17 cellular contexts compared by ENCODE assay signal in genomic region chr3:53149006-53149690, GRCh38. TPM values are rescaled to one million over a fixed set of nuclear protein-coding genes. Genes with fewer than 3 reads are reported as not detected.
DNase-seq lines count a peak whose midpoint lies in the region; ATAC-seq, FAIRE-seq and TF ChIP-seq lines count a peak whose summit lies in the region.
"Had no signal": no experiment of that assay in that cellular context is flagged by ENCODE, and none has a peak within 500 bp of the region (broad histone marks: within the 10 kb centered on the region; RNA-seq: fewer than 3 reads in every experiment).

No MANE protein-coding gene starts in this region.

- no peak for TF ChIP-seq EP300 in H1 (IDR thresholded peaks at IDR 0.05; ENCODE audit: borderline replicate concordance in 1 of 2, low read depth in 2 of 2, low read length in 2 of 2)

- H3K9me3 ChIP-seq in PC-3 (ENCODE audit: low read length) (no peaks in the 10 kb centered on the region), H1 (ENCODE audit: insufficient read depth in 2 of 2, low read depth in 1 of 2, low read length in 1 of 2) (no peaks in the 10 kb centered on the region), neuronal stem cell (replicated peaks in 1 of 2; ENCODE audit: control insufficient read depth in 2 of 2, insufficient read depth in 1 of 2, low read depth in 1 of 2, low read length in 2 of 2) (no peaks in the 10 kb centered on the region)
- H3K9me3 ChIP-seq: BE2C, Caco-2 had no signal

- CTCF ChIA-PET in PC-3 (lab: Charles Lee) (no interaction called here), H1 (lab: Charles Lee; ENCODE audit: partially characterized antibody) (interaction anchor here (0.6 to 1.8 kb wide), 6 partner anchors 9 to 104 kb away, joined by 3 to 5 read pairs (median 4); no protein-coding TSS in a partner anchor)

- no peaks in the 10 kb centered on the region for H3K9me2 ChIP-seq in PC-3 (replicated peaks; ENCODE audit: low read length)

- TF ChIP-seq RAD21 in H1 (IDR thresholded peaks at IDR 0.05 in 1 of 2, conservative IDR thresholded peaks at IDR 0.05 in 1 of 2; ENCODE audit: low read depth in 2 of 2, low read length in 2 of 2): no peak

- H3K36me3 ChIP-seq in PC-3 (ENCODE audit: low read depth, low read length) (no peaks in the 10 kb centered on the region), H1 (ENCODE audit: control insufficient read depth in 2 of 4, insufficient read depth in 4 of 4, low read length in 3 of 4) (no peaks in the 10 kb centered on the region), neuronal stem cell (replicated peaks in 1 of 2; ENCODE audit: control insufficient read depth in 2 of 2, insufficient read depth in 2 of 2, low read length in 2 of 2) (no peaks in the 10 kb centered on the region), brain microvascular endothelial cell (replicated peaks) (no peaks in the 10 kb centered on the region)
- H3K36me3 ChIP-seq: BE2C had no signal

- intact Hi-C loops in PC-3 (cut with micrococcal nuclease): no loop called here

- in situ Hi-C loops in brain microvascular endothelial cell (cut with HindIII; ENCODE audit: low pct_ligation_motif_present, low sequenced_read_pairs): no loop called here

- H4K20me1 ChIP-seq in PC-3 (ENCODE audit: low read length) (no peaks in the 10 kb centered on the region), H1 (replicated peaks in 1 of 2; ENCODE audit: control insufficient read depth in 1 of 2, insufficient read depth in 2 of 2, low read length in 2 of 2) (no peaks in the 10 kb centered on the region)

- H2BK5ac ChIP-seq in H1 (ENCODE audit: low read depth, low read length) (peak overlapping the region; percentile 68), neuronal stem cell (ENCODE audit: low read length) (peak overlapping the region; percentile 1)

- POLR2A ChIA-PET in PC-3 (lab: Charles Lee; ENCODE audit: unreplicated experiment): interaction anchor here (0.7 kb wide), 1 partner anchor 11 kb away, joined by 3 read pairs; no protein-coding TSS in a partner anchor
- POLR2A ChIA-PET in H1 (lab: Charles Lee; ENCODE audit: partially characterized antibody): interaction anchor here (0.9 to 1.9 kb wide), 4 partner anchors 9 to 71 kb away, joined by 3 to 5 read pairs (median 4); no protein-coding TSS in a partner anchor

- H4K8ac ChIP-seq in H1 (ENCODE audit: extremely low read depth, insufficient read depth, low read length) (no peak overlapping the region), neuronal stem cell (ENCODE audit: low read depth, low read length) (no peak overlapping the region)

- H3K14ac ChIP-seq in H1 (ENCODE audit: insufficient read length) (no peak overlapping the region), neuronal stem cell (ENCODE audit: low read length) (peak overlapping the region; percentile 47)

- H3K18ac ChIP-seq in H1 (ENCODE audit: extremely low read depth, low read length) (no peak overlapping the region), neuronal stem cell (ENCODE audit: low read length) (no peak overlapping the region)

- no peak for TF ChIP-seq POLR2A in H1 (IDR thresholded peaks at IDR 0.05; ENCODE audit: control extremely low read depth in 1 of 2, low read depth in 2 of 2, low read length in 2 of 2)
- TF ChIP-seq POLR2A in GM12892 (IDR thresholded peaks at IDR 0.05; ENCODE audit: low read depth, low read length): no peak

- FAIRE-seq in H1 (lab: Jason Lieb, UNC) (no peak), GM12892 (lab: Jason Lieb, UNC) (no peak)
- FAIRE-seq: A204.1 had no signal

- H2AK5ac ChIP-seq in H1 (ENCODE audit: low read depth, low read length): no peak overlapping the region
- H2AK5ac ChIP-seq in neuronal stem cell (ENCODE audit: low read depth, low read length): no peak overlapping the region

- H2BK12ac ChIP-seq in H1 (ENCODE audit: low read depth, low read length) (no peak overlapping the region; the same call in 1 of the 2 replicates), neuronal stem cell (ENCODE audit: low read length) (no peak overlapping the region)

- H3K4me2 ChIP-seq in PC-3 (ENCODE audit: low read length) (0 out of 2 replicates have a peak overlapping the region, but pooled peaks have one; percentile 55), H1 (ENCODE audit: insufficient read depth in 1 of 2, low read depth in 2 of 2, low read length in 2 of 2) (no peak overlapping the region), neuronal stem cell (ENCODE audit: insufficient read depth, low read length, poor library complexity, severe bottlenecking) (no peak overlapping the region)

- TF ChIP-seq CTCF in 22Rv1 (IDR thresholded peaks at IDR 0.05) (no peak), PC-3 (conservative IDR thresholded peaks at IDR 0.05; ENCODE audit: low read depth, low read length) (no peak), H1 (IDR thresholded peaks at IDR 0.05; ENCODE audit: control extremely low read depth in 1 of 3, insufficient read depth in 1 of 3, low read depth in 1 of 3, low read length in 3 of 3) (no peak), brain microvascular endothelial cell (IDR thresholded peaks at IDR 0.05; ENCODE audit: low read depth, low read length, missing control alignments) (no peak)

- H3K23ac ChIP-seq in H1 (ENCODE audit: insufficient read length) (no peak overlapping the region), neuronal stem cell (ENCODE audit: low read depth, low read length, poor library complexity) (peak overlapping the region; percentile 60)

- no peak for DNase-seq in PC-3
- no peak for DNase-seq in H1 (ENCODE audit: low read depth in 1 of 2, low spot score in 2 of 2)
- no peak for DNase-seq in neuronal stem cell (ENCODE audit: low spot score)
- no peak for DNase-seq in GM12892 (ENCODE audit: insufficient read length)
- DNase-seq in brain microvascular endothelial cell: no peak
- DNase-seq in COLO829 (ENCODE audit: low spot score): no peak
- DNase-seq: BE2C, Caco-2, DND-41, GDM1, HCEC 1CT, HFFc6 had no signal

- H3K27me3 ChIP-seq in PC-3 (ENCODE audit: low read length) (no peaks in the 10 kb centered on the region), H1 (replicated peaks in 1 of 4; ENCODE audit: control insufficient read depth in 3 of 4, extremely low read depth in 1 of 4, insufficient read depth in 3 of 4, low read length in 3 of 4) (no peaks in the 10 kb centered on the region), neuronal stem cell (ENCODE audit: control insufficient read depth in 3 of 3, insufficient read depth in 3 of 3, low read depth in 1 of 3, low read length in 3 of 3) (peaks cover 0 to 85% (median 0%) of the 10 kb centered on the region in 3 experiments), brain microvascular endothelial cell (replicated peaks) (no peaks in the 10 kb centered on the region)
- H3K27me3 ChIP-seq: BE2C had no signal

- no peak for ATAC-seq in PC-3
- ATAC-seq in GM18873 (IDR thresholded peaks at IDR 0.05; ENCODE audit: low FRiP score, unreplicated experiment): no peak
- ATAC-seq: CD8-positive, alpha-beta T cell had no signal

- H2BK15ac ChIP-seq in H1 (ENCODE audit: low read length) (no peak overlapping the region), neuronal stem cell (ENCODE audit: low read length) (no peak overlapping the region)

- H3K4me1 ChIP-seq in PC-3 (ENCODE audit: insufficient read depth, low read length) (peaks cover 71% of the 10 kb centered on the region), H1 (replicated peaks in 1 of 4; ENCODE audit: control insufficient read depth in 3 of 4, insufficient read depth in 4 of 4, low read length in 3 of 4) (no peaks in the 10 kb centered on the region), neuronal stem cell (ENCODE audit: control insufficient read depth in 2 of 2, insufficient read depth in 1 of 2, low read depth in 1 of 2, low read length in 2 of 2) (peaks cover 2% of the 10 kb centered on the region in 2 donors)
- H3K4me1 ChIP-seq: BE2C had no signal

- H2AFZ ChIP-seq in PC-3 (ENCODE audit: low read length) (no peak overlapping the region), H1 (ENCODE audit: low read length) (peak overlapping the region; percentile 83; the same call in 1 of the 2 replicates), neuronal stem cell (ENCODE audit: low read length) (no peak overlapping the region)

- H3K4ac ChIP-seq in H1 (replicated peaks; ENCODE audit: insufficient read length, low read depth, low read length) (no peak overlapping the region), neuronal stem cell (ENCODE audit: low read length) (peak overlapping the region; percentile 8)

- no peak overlapping the region for H4K91ac ChIP-seq in H1 (replicated peaks; ENCODE audit: insufficient read length, low read length)
- no peak overlapping the region for H4K91ac ChIP-seq in neuronal stem cell (ENCODE audit: low read depth, low read length, poor library complexity)

- no peaks in the 10 kb centered on the region for H3F3A ChIP-seq in PC-3 (ENCODE audit: low read length, unreplicated experiment)

- H3K4me3 ChIP-seq in PC-3 (ENCODE audit: low read length) (no peak overlapping the region), H1 (ENCODE audit: extremely low read depth in 1 of 4, insufficient read depth in 2 of 4, low read depth in 3 of 4, low read length in 4 of 4) (no peak overlapping the region), neuronal stem cell (ENCODE audit: low read length in 2 of 2) (no peak overlapping the region), brain microvascular endothelial cell (ENCODE audit: low read depth, low read length) (no peak overlapping the region)

- H3K9ac ChIP-seq in PC-3 (ENCODE audit: low read length) (no peak overlapping the region), H1 (replicated peaks in 1 of 4; ENCODE audit: extremely low read depth in 1 of 4, low read depth in 3 of 4, low read length in 3 of 4) (no peak overlapping the region), neuronal stem cell (ENCODE audit: low read depth, low read length, poor library complexity) (no peak overlapping the region)

- H2BK120ac ChIP-seq in H1 (replicated peaks; ENCODE audit: low read depth, low read length) (no peak overlapping the region), neuronal stem cell (ENCODE audit: low read depth, low read length) (no peak overlapping the region)

- H3K79me1 ChIP-seq in H1 (ENCODE audit: low read depth, low read length) (no peaks in the 10 kb centered on the region), neuronal stem cell (ENCODE audit: low read depth, low read length) (no peaks in the 10 kb centered on the region)

- H3K23me2 ChIP-seq in H1 (ENCODE audit: low read depth, low read length): no peaks in the 10 kb centered on the region

- H2BK20ac ChIP-seq in H1 (ENCODE audit: low read length): no peak overlapping the region

- WGBS in H1 (ENCODE audit: extremely low coverage in 1 of 2, insufficient coverage in 1 of 2, insufficient read length in 1 of 2, insufficient replicate concordance in 2 of 2, low coverage in 1 of 2, low lambda C conversion rate in 2 of 2, missing lambda C conversion rate in 1 of 2), 2 experiments: 91% methylated on average over 13 of the region's 13 CpGs; no CpG with 5 or more reads in 1 of the 2 experiments
- no CpG with 5 or more reads among the region's 13 CpGs for WGBS in neuronal stem cell (ENCODE audit: extremely low coverage in 2 of 2, insufficient read length in 2 of 2, insufficient replicate concordance in 1 of 2), 2 donors

- H4K5ac ChIP-seq in H1 (ENCODE audit: insufficient read length, low read depth, low read length): no peak overlapping the region

- no peak overlapping the region for H3K56ac ChIP-seq in H1 (replicated peaks; ENCODE audit: insufficient read length, low read depth, low read length)

- no TSS peak for BruUV-seq in PC-3 (replicated peaks; lab: Mats Ljungman, UMichigan)

- H3K79me2 ChIP-seq in PC-3 (ENCODE audit: low read length) (no peaks in the 10 kb centered on the region), H1 (ENCODE audit: control insufficient read depth in 1 of 2, insufficient read depth in 2 of 2, low read length in 2 of 2) (no peaks in the 10 kb centered on the region)

- H3K27ac ChIP-seq in 22Rv1 (peak overlapping the region; percentile 94), PC-3 (ENCODE audit: low read length) (peak overlapping the region; percentile 75; the same call in 1 of the 2 replicates), H1 (ENCODE audit: low read depth, low read length) (no peak overlapping the region), neuronal stem cell (replicated peaks; ENCODE audit: low read length) (no peak overlapping the region), brain microvascular endothelial cell (no peak overlapping the region)
- H3K27ac ChIP-seq: HL-60 had no signal

RNA-seq across cellular contexts. Expression of gene PRKCD, which starts 11.9 kb away (rescaled TPM):
- 7.8 and 18.7 TPM in 2 replicates for total RNA-seq in PC-3 (2014; rRNA removed)
- 22.2 and 22.6 TPM in 2 replicates for total RNA-seq in H1 (2021; fragmentation: NEBNext Ultra II Directional; extraction: Animal tissue kit (Norgen Biotek cat#: 25700))
- polyA plus RNA-seq in H1 (2011; rRNA removed): 23.9 and 27.0 TPM in 2 replicates
- polyA plus RNA-seq in H1 (2011; cell fraction: cytosol; rRNA removed): 30.9 TPM
- polyA plus RNA-seq in H1 (2011; cell fraction: nucleus; rRNA removed): 34.6 TPM
- 18.6 to 28.0 TPM (median 26.1 TPM) in 4 replicates for polyA plus RNA-seq in H1 (2012, experiment 1 of 2)
- 15.9 TPM for polyA plus RNA-seq in H1 (2012, experiment 2 of 2)
- polyA plus RNA-seq in H1 (2013, experiment 1 of 2): 14.0 TPM
- 14.8 TPM for polyA plus RNA-seq in H1 (2013, experiment 2 of 2)
- polyA minus RNA-seq in H1 (2011; rRNA and poly(A)+ RNA removed): 26.9 and 27.6 TPM in 2 replicates
- polyA minus RNA-seq in H1 (2011; cell fraction: cytosol; rRNA and poly(A)+ RNA removed): 15.3 TPM
- polyA minus RNA-seq in H1 (2011; cell fraction: nucleus; rRNA and poly(A)+ RNA removed): 13.2 TPM
- polyA plus RNA-seq in neuronal stem cell (2013, experiment 1 of 2): 7.8 TPM
- 7.9 TPM for polyA plus RNA-seq in neuronal stem cell (2013, experiment 2 of 2)
- 46.9 TPM for polyA plus RNA-seq in GM12892 (2012; ENCODE audit: missing spikeins)

RNA-seq across cellular contexts. Expression of gene RFT1, which starts 18.9 kb away (rescaled TPM):
- total RNA-seq in PC-3 (2014; rRNA removed): 21.1 and 24.6 TPM in 2 replicates
- 24.4 and 27.7 TPM in 2 replicates for total RNA-seq in H1 (2021; fragmentation: NEBNext Ultra II Directional; extraction: Animal tissue kit (Norgen Biotek cat#: 25700))
- 35.1 and 42.4 TPM in 2 replicates for polyA plus RNA-seq in H1 (2011; rRNA removed)
- 27.6 TPM for polyA plus RNA-seq in H1 (2011; cell fraction: cytosol; rRNA removed)
- polyA plus RNA-seq in H1 (2011; cell fraction: nucleus; rRNA removed): 26.7 TPM
- polyA plus RNA-seq in H1 (2012, experiment 1 of 2): 18.2 to 28.0 TPM (median 25.3 TPM) in 4 replicates
- polyA plus RNA-seq in H1 (2012, experiment 2 of 2): 24.2 TPM
- 19.1 TPM for polyA plus RNA-seq in H1 (2013, experiment 1 of 2)
- polyA plus RNA-seq in H1 (2013, experiment 2 of 2): 22.3 TPM
- 63.8 TPM in 2 replicates for polyA minus RNA-seq in H1 (2011; rRNA and poly(A)+ RNA removed)
- 16.7 TPM for polyA minus RNA-seq in H1 (2011; cell fraction: cytosol; rRNA and poly(A)+ RNA removed)
- polyA minus RNA-seq in H1 (2011; cell fraction: nucleus; rRNA and poly(A)+ RNA removed): 22.6 TPM
- polyA plus RNA-seq in neuronal stem cell (2013, experiment 1 of 2): 9.3 TPM
- polyA plus RNA-seq in neuronal stem cell (2013, experiment 2 of 2): 9.6 TPM
- 20.8 TPM for polyA plus RNA-seq in GM12892 (2012; ENCODE audit: missing spikeins)

Comparison
In these comparisons a context has a peak if more than half of its experiments do, and no peak if none do; other contexts are left out.
1. H3K27ac ChIP-seq: peak in 22Rv1 (single experiment) and PC-3 (single experiment); none in H1 (single experiment), neuronal stem cell (single experiment) and brain microvascular endothelial cell (single experiment).